ENCODE assay signal across 15 cellular contexts in the genomic region with DNA sequence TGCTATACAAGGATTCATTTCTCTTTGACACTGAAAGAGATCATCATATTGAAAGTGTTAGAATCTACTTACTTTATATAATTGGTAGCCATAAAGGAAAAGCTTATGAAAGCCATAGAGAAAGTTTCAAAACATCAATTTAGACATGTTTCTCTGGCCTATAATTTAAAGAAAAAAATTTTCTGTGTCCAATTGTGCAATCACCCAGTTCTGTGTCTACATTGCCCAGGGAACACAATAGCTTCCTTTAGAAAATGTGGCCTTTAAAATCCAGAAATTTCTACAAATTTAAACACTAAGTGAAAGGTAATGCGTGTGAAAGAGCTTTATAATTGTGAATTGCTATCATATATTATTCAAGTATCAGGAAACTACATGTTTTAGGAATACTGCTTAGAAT.
A peak's percentile ranks its signal among the peaks of the same experiment; 100 is the strongest.
DNase-seq lines count a peak whose midpoint lies in the region; TF ChIP-seq lines count a peak whose summit lies in the region.
"Had no signal": no experiment of that assay in that cellular context is flagged by ENCODE, and none has a peak within 500 bp of the region (broad histone marks: within the 10 kb centered on the region; RNA-seq: fewer than 3 reads in every experiment).

No MANE protein-coding gene starts in this region.

- TF ChIP-seq POLR2A in testis (IDR thresholded peaks at IDR 0.05): no peak

- no peak overlapping the region for H3K4me3 ChIP-seq in testis
- H3K4me3 ChIP-seq: BLaER1 treated with 17β-estradiol and CSF1 and Interleukin-3, amounts not matched to agents 10 nM and 100 nM; GM12878; GM23248 had no signal

- no peaks in the 10 kb centered on the region for H3K36me3 ChIP-seq in testis (ENCODE audit: low read depth, missing control alignments)

- no peak for TF ChIP-seq CTCF in testis (IDR thresholded peaks at IDR 0.05)

- H3K27me3 ChIP-seq in testis: no peaks in the 10 kb centered on the region
- H3K27me3 ChIP-seq: BLaER1 treated with 17β-estradiol and CSF1 and Interleukin-3, amounts not matched to agents 10 nM and 100 nM had no signal

- H3K27ac ChIP-seq in testis: no peak overlapping the region
- H3K27ac ChIP-seq: BLaER1 treated with 17β-estradiol and CSF1 and Interleukin-3, amounts not matched to agents 10 nM and 100 nM; GM23248 had no signal

- DNase-seq in NOMO-1 treated with DMSO at 0.1 percent for 48 hours (lab: John Stamatoyannopoulos, UW; ENCODE audit: unreplicated experiment) (peak; percentile 19), NOMO-1 treated with dmso at 0.1 percent for 144 hours (lab: John Stamatoyannopoulos, UW; ENCODE audit: unreplicated experiment) (no peak), NCI-H2227 (lab: John Stamatoyannopoulos, UW; ENCODE audit: unreplicated experiment) (peak; percentile 27), fibroblast of gingiva (ENCODE audit: low read depth) (peak; percentile 42), testis (no peak), GOT3 (lab: John Stamatoyannopoulos, UW) (no peak), SW 1271 (lab: John Stamatoyannopoulos, UW) (no peak)
- DNase-seq: 8988T; Calu3; CD8-positive, alpha-beta T cell; DMS79 treated with DMSO at 0.1 percent for 48 hours; GM23248; HCEC 1CT had no signal

- WGBS in testis, 2 donors: 96 to 98% methylated on average over 1 of the region's 1 CpG

- H3K4me1 ChIP-seq in testis: no peaks in the 10 kb centered on the region
- H3K4me1 ChIP-seq: BLaER1 treated with 17β-estradiol and CSF1 and Interleukin-3, amounts not matched to agents 10 nM and 100 nM had no signal

- H3K9me3 ChIP-seq in testis: no peaks in the 10 kb centered on the region
- H3K9me3 ChIP-seq: BLaER1 treated with 17β-estradiol and CSF1 and Interleukin-3, amounts not matched to agents 10 nM and 100 nM had no signal

- intact Hi-C loops in testis (cut with DNase I; ENCODE audit: low total_unique reads): no loop called here

Comparison
In these comparisons a context has a peak if more than half of its experiments do, and no peak if none do; other contexts are left out.
1. DNase-seq: peak in NOMO-1 treated with DMSO at 0.1 percent for 48 hours (single experiment), NCI-H2227 (single experiment) and fibroblast of gingiva (single experiment); none in NOMO-1 treated with dmso at 0.1 percent for 144 hours (single experiment), testis (single experiment), GOT3 (single experiment) and SW 1271 (0 of 2).